In genomic region chr17:33481652-33482051, GRCh38 we compare ENCODE assay signal across 11 cellular contexts.
"Had no signal": no experiment of that assay in that cellular context is flagged by ENCODE, and none has a peak within 500 bp of the region (broad histone marks: within the 10 kb centered on the region; RNA-seq: fewer than 3 reads in every experiment).

No MANE protein-coding gene starts in this region.

- H3K4me1 ChIP-seq: HAP-1 had no signal

- H2AFZ ChIP-seq: GM23248, GM23338 had no signal

- H3K9me3 ChIP-seq: HAP-1 had no signal

- H3K27ac ChIP-seq: GM23248 had no signal

- FAIRE-seq: H1, H54 had no signal

- H3K36me3 ChIP-seq: HAP-1 had no signal

- H3K9ac ChIP-seq: GM23248 had no signal

- DNase-seq: GM23248, GOT3, H7, H9, HCEC 1CT, HFFc6 had no signal

- H3K4me3 ChIP-seq: GM23248, GM23338, HAP-1 had no signal

- ATAC-seq: GM23338, HCT116 had no signal

- H3K4me2 ChIP-seq: GM23338 had no signal
